ENCODE assay signal across 8 cellular contexts in genomic region chr18:74148543-74149070, GRCh38. TPM values are rescaled to one million over a fixed set of nuclear protein-coding genes. Genes with fewer than 3 reads are reported as not detected.
A peak's percentile ranks its signal among the peaks of the same experiment; 100 is the strongest.
DNase-seq lines count a peak whose midpoint lies in the region; ATAC-seq, FAIRE-seq and TF ChIP-seq lines count a peak whose summit lies in the region.

No MANE protein-coding gene starts in this region.

- TF ChIP-seq POLR2A in body of pancreas (IDR thresholded peaks at IDR 0.05): no peak

- H3K9me3 Mint-ChIP-seq in activated naive CD4-positive, alpha-beta T cell treated with anti-CD3 and anti-CD28 coated beads, Interleukin-2, amount 10 ng/mL, durations not matched to agents 7 days and 5 days: no peaks in the 10 kb centered on the region

- no peak for FAIRE-seq in urothelium cell line (lab: Jason Lieb, UNC)

- CTCF ChIA-PET in activated naive CD4-positive, alpha-beta T cell treated with anti-CD3 and anti-CD28 coated beads, Interleukin-2, amount 10 ng/mL, durations not matched to agents 7 days and 5 days (lab: Charles Lee): interaction anchor here (1.0 kb wide), 1 partner anchor 9 kb away, joined by 3 read pairs; no protein-coding TSS in a partner anchor

- peaks cover 27% of the 10 kb centered on the region for H3K4me1 ChIP-seq in body of pancreas
- H3K4me1 ChIP-seq in mononuclear cell (ENCODE audit: insufficient read depth, low read length): peaks cover 17% of the 10 kb centered on the region

- peak overlapping the region; percentile 52 to 89 (median 76) for H3K27ac ChIP-seq in body of pancreas

- DNase-seq in activated naive CD4-positive, alpha-beta T cell treated with anti-CD3 and anti-CD28 coated beads, Interleukin-2, amount 10 ng/mL, durations not matched to agents 7 days and 5 days: peak; percentile 23
- no peak for DNase-seq in activated naive CD4-positive, alpha-beta T cell treated with anti-CD3 and anti-CD28 coated beads, Interleukin-2, amount 50 U/mL, for 16 hours
- DNase-seq in body of pancreas: no peak
- DNase-seq in NCI-H128 (lab: John Stamatoyannopoulos, UW; ENCODE audit: unreplicated experiment): no peak
- no peak for DNase-seq in urothelium cell line (ENCODE audit: low spot score)
- no peak for DNase-seq in amniotic stem cell (lab: John Stamatoyannopoulos, UW)

- H3K4me3 ChIP-seq in body of pancreas: peak overlapping the region; percentile 45 to 52
- peak overlapping the region; percentile 96 for H3K4me3 ChIP-seq in mononuclear cell (ENCODE audit: low read length)

- intact Hi-C loops in body of pancreas (cut with DNase I): no loop called here

- no peaks in the 10 kb centered on the region for H3K36me3 ChIP-seq in body of pancreas (replicated peaks in 1 of 2; ENCODE audit: insufficient read depth in 1 of 2, low read depth in 2 of 2)

- WGBS in body of pancreas, 2 donors: 0 to 1% methylated on average over 25 of the region's 25 CpGs

- H3K4me1 Mint-ChIP-seq in activated naive CD4-positive, alpha-beta T cell treated with anti-CD3 and anti-CD28 coated beads, Interleukin-2, amount 10 ng/mL, durations not matched to agents 7 days and 5 days: peaks cover 54% of the 10 kb centered on the region

- H3K9me3 ChIP-seq in body of pancreas (no peaks in the 10 kb centered on the region), mononuclear cell (ENCODE audit: low read depth, low read length) (no peaks in the 10 kb centered on the region)

- H3K36me3 Mint-ChIP-seq in activated naive CD4-positive, alpha-beta T cell treated with anti-CD3 and anti-CD28 coated beads, Interleukin-2, amount 10 ng/mL, durations not matched to agents 7 days and 5 days: peaks cover 18% of the 10 kb centered on the region

- no peak for TF ChIP-seq CTCF in body of pancreas (IDR thresholded peaks at IDR 0.05)

- H3K27me3 ChIP-seq in body of pancreas (no peaks in the 10 kb centered on the region), mononuclear cell (ENCODE audit: insufficient read depth, low read length) (no peaks in the 10 kb centered on the region)

- ATAC-seq in HG03457 (IDR thresholded peaks at IDR 0.05; ENCODE audit: unreplicated experiment) (peak; percentile 1), body of pancreas (no peak)

- H3K27ac Mint-ChIP-seq in activated naive CD4-positive, alpha-beta T cell treated with anti-CD3 and anti-CD28 coated beads, Interleukin-2, amount 10 ng/mL, durations not matched to agents 7 days and 5 days: peak overlapping the region; percentile 100

- H3K4me3 Mint-ChIP-seq in activated naive CD4-positive, alpha-beta T cell treated with anti-CD3 and anti-CD28 coated beads, Interleukin-2, amount 10 ng/mL, durations not matched to agents 7 days and 5 days: peak overlapping the region; percentile 95

- H3K27me3 Mint-ChIP-seq in activated naive CD4-positive, alpha-beta T cell treated with anti-CD3 and anti-CD28 coated beads, Interleukin-2, amount 10 ng/mL, durations not matched to agents 7 days and 5 days: peaks cover 4% of the 10 kb centered on the region

RNA-seq across cellular contexts. Expression of gene TIMM21, which starts 0.3 kb away (rescaled TPM):
- total RNA-seq in body of pancreas (10 to 100 TPM in 1 of 2 donors, 1 to 10 TPM in 1; 3.9 to 23.1 TPM), mononuclear cell (10.0 TPM)

RNA-seq across cellular contexts. Expression of gene FBXO15, which starts 1.0 kb away (rescaled TPM):
- 1 to 10 TPM; 1.0 to 3.3 TPM for total RNA-seq in body of pancreas
- 0.63 TPM for total RNA-seq in mononuclear cell
